In genomic region chr2:127591221-127591923, GRCh38 we compare ENCODE assay signal across 1 cellular context.
TF ChIP-seq lines count a peak whose summit lies in the region.

No MANE protein-coding gene starts in this region.

TF ChIP-seq in HepG2, 621 proteins besides CTCF, POLR2A, EP300 and RAD21 (continued from another document and continues in another):
- TF ChIP-seq ZBTB4 (CRISPR knock-in tag; IDR thresholded peaks at IDR 0.05; ENCODE audit: borderline replicate concordance) (no peak), ZFP36L1 (CRISPR knock-in tag; IDR thresholded peaks at IDR 0.05) (no peak), DR1 (CRISPR knock-in tag; IDR thresholded peaks at IDR 0.05) (no peak), MEIS1 (CRISPR knock-in tag; IDR thresholded peaks at IDR 0.05; ENCODE audit: borderline replicate concordance) (no peak), HOMEZ (CRISPR knock-in tag; IDR thresholded peaks at IDR 0.05; ENCODE audit: low read depth) (no peak), NFATC3 (CRISPR knock-in tag; IDR thresholded peaks at IDR 0.05) (no peak), MIER3 (CRISPR knock-in tag; IDR thresholded peaks at IDR 0.05; ENCODE audit: borderline replicate concordance) (no peak; the same call in 1 of the 2 replicates), CENPBD1 (CRISPR knock-in tag; IDR thresholded peaks at IDR 0.05; ENCODE audit: borderline replicate concordance, low read depth) (no peak), ZNF672 (CRISPR knock-in tag; IDR thresholded peaks at IDR 0.05) (no peak), GLI4 (CRISPR knock-in tag; IDR thresholded peaks at IDR 0.05; ENCODE audit: borderline replicate concordance) (no peak), ZFP41 (CRISPR knock-in tag; IDR thresholded peaks at IDR 0.05; ENCODE audit: borderline replicate concordance) (no peak), ZNF713 (CRISPR knock-in tag; IDR thresholded peaks at IDR 0.05) (no peak), HNF4A (CRISPR knock-in tag; IDR thresholded peaks at IDR 0.05) (peak; percentile 7; the same call in 1 of the 2 replicates), KLF12 (CRISPR knock-in tag; IDR thresholded peaks at IDR 0.05; ENCODE audit: borderline replicate concordance) (no peak), KIAA2018 (CRISPR knock-in tag; IDR thresholded peaks at IDR 0.05; ENCODE audit: borderline replicate concordance) (no peak), ZZZ3 (CRISPR knock-in tag; IDR thresholded peaks at IDR 0.05; ENCODE audit: borderline replicate concordance) (no peak), SAP130 (CRISPR knock-in tag; IDR thresholded peaks at IDR 0.05; ENCODE audit: low read depth) (peak; percentile 29; the same call in 1 of the 2 replicates), RBM22 (optimal IDR thresholded peaks at IDR 0.05; ENCODE audit: low read length) (no peak), ZNF547 (CRISPR knock-in tag; IDR thresholded peaks at IDR 0.05) (no peak), ETV6 (CRISPR knock-in tag; conservative IDR thresholded peaks at IDR 0.05) (0 out of 2 replicates have a peak, but pooled peaks have one; percentile 54), ONECUT2 (CRISPR knock-in tag; IDR thresholded peaks at IDR 0.05) (no peak), TEAD3 (CRISPR knock-in tag; optimal IDR thresholded peaks at IDR 0.05; ENCODE audit: borderline replicate concordance) (peak; percentile 98), TERF1 (CRISPR knock-in tag; IDR thresholded peaks at IDR 0.05) (no peak), ZNF614 (CRISPR knock-in tag; IDR thresholded peaks at IDR 0.05; ENCODE audit: borderline replicate concordance) (0 out of 2 replicates have a peak, but pooled peaks have one; percentile 39), ZBTB37 (CRISPR knock-in tag; IDR thresholded peaks at IDR 0.05) (no peak), ZNF12 (CRISPR knock-in tag; IDR thresholded peaks at IDR 0.05) (no peak; the same call in 1 of the 2 replicates), ZFP36L2 (CRISPR knock-in tag; IDR thresholded peaks at IDR 0.05) (0 out of 2 replicates have a peak, but pooled peaks have one; percentile 50), RARG (CRISPR knock-in tag; IDR thresholded peaks at IDR 0.05; ENCODE audit: low read depth) (no peak), ZFP90 (CRISPR knock-in tag; IDR thresholded peaks at IDR 0.05; ENCODE audit: borderline replicate concordance) (no peak), JARID2 (CRISPR knock-in tag; IDR thresholded peaks at IDR 0.05; ENCODE audit: insufficient replicate concordance) (peak; percentile 71), SYNCRIP (IDR thresholded peaks at IDR 0.05; ENCODE audit: insufficient read depth, low read depth, low read length) (no peak), ZSCAN5A (CRISPR knock-in tag; IDR thresholded peaks at IDR 0.05; ENCODE audit: borderline replicate concordance) (no peak), MIER2 (CRISPR knock-in tag; IDR thresholded peaks at IDR 0.05) (peak; percentile 41; the same call in 1 of the 2 replicates), GABPB1 (CRISPR knock-in tag; IDR thresholded peaks at IDR 0.05) (no peak), TEAD2 (CRISPR knock-in tag; IDR thresholded peaks at IDR 0.05) (no peak), HNRNPH1 (optimal IDR thresholded peaks at IDR 0.05; ENCODE audit: low read depth, low read length) (no peak), ZMYM4 (CRISPR knock-in tag; IDR thresholded peaks at IDR 0.05) (peak; percentile 65; the same call in 1 of the 2 replicates), KDM5B (CRISPR knock-in tag; IDR thresholded peaks at IDR 0.05; ENCODE audit: borderline replicate concordance) (peak; percentile 72), HNF1B (CRISPR knock-in tag; IDR thresholded peaks at IDR 0.05) (peak; percentile 83), NFKBIZ (CRISPR knock-in tag; IDR thresholded peaks at IDR 0.05) (0 out of 2 replicates have a peak, but pooled peaks have one; percentile 40), GMEB2 (CRISPR knock-in tag; IDR thresholded peaks at IDR 0.05; ENCODE audit: low read depth) (no peak), EEA1 (CRISPR knock-in tag; IDR thresholded peaks at IDR 0.05; ENCODE audit: borderline replicate concordance) (no peak), CAMTA2 (CRISPR knock-in tag; IDR thresholded peaks at IDR 0.05; ENCODE audit: borderline replicate concordance) (no peak; the same call in 1 of the 2 replicates)
